Comparison of ENCODE assay signal across 17 cellular contexts in genomic region chr21:31667639-31668038, GRCh38. TPM values are rescaled to one million over a fixed set of nuclear protein-coding genes. Genes with fewer than 3 reads are reported as not detected.
DNase-seq lines count a peak whose midpoint lies in the region; ATAC-seq and TF ChIP-seq lines count a peak whose summit lies in the region.
"Had no signal": no experiment of that assay in that cellular context is flagged by ENCODE, and none has a peak within 500 bp of the region (broad histone marks: within the 10 kb centered on the region; RNA-seq: fewer than 3 reads in every experiment).

No MANE protein-coding gene starts in this region.

- CTCF ChIA-PET in activated CD4-positive, alpha-beta T cell treated with anti-CD3 and anti-CD28 coated beads, Interleukin-2, amount 10 ng/mL, durations not matched to agents 7 days and 5 days (lab: Charles Lee): interaction anchor here (1.4 kb wide), 1 partner anchor 471 kb away, joined by 3 read pairs; no protein-coding TSS in a partner anchor

- no peaks in the 10 kb centered on the region for H3K9me3 Mint-ChIP-seq in activated CD4-positive, alpha-beta T cell treated with anti-CD3 and anti-CD28 coated beads, Interleukin-2, amount 10 ng/mL, durations not matched to agents 7 days and 5 days
- H3K9me3 Mint-ChIP-seq in HFFc6 (no peaks in the 10 kb centered on the region), memory B cell (no peaks in the 10 kb centered on the region)
- H3K9me3 Mint-ChIP-seq in activated T-helper 17 cell treated with anti-CD3 and anti-CD28 coated beads, Interleukin-2, amount 50 U/mL, for 72 hours: no peaks in the 10 kb centered on the region

- peak overlapping the region; percentile 38 for H3K27ac Mint-ChIP-seq in activated CD4-positive, alpha-beta T cell treated with anti-CD3 and anti-CD28 coated beads, Interleukin-2, amount 10 ng/mL, durations not matched to agents 7 days and 5 days
- H3K27ac Mint-ChIP-seq in HFFc6 (peak overlapping the region; percentile 42; the same call in 1 of the 2 replicates), memory B cell (peak overlapping the region; percentile 24)
- H3K27ac Mint-ChIP-seq in activated T-helper 17 cell treated with anti-CD3 and anti-CD28 coated beads, Interleukin-2, amount 50 U/mL, for 72 hours: peak overlapping the region; percentile 12

- peaks cover 58% of the 10 kb centered on the region for H3K4me1 Mint-ChIP-seq in activated CD4-positive, alpha-beta T cell treated with anti-CD3 and anti-CD28 coated beads, Interleukin-2, amount 10 ng/mL, durations not matched to agents 7 days and 5 days
- H3K4me1 Mint-ChIP-seq in HFFc6 (ENCODE audit: low read depth): peaks cover 41% of the 10 kb centered on the region
- peaks cover 33% of the 10 kb centered on the region for H3K4me1 Mint-ChIP-seq in activated T-helper 17 cell treated with anti-CD3 and anti-CD28 coated beads, Interleukin-2, amount 50 U/mL, for 72 hours
- peaks cover 18% of the 10 kb centered on the region for H3K4me1 Mint-ChIP-seq in memory B cell

- no peak for TF ChIP-seq CTCF in HFFc6 (IDR thresholded peaks at IDR 0.05)

- peaks cover 63% of the 10 kb centered on the region for H3K36me3 Mint-ChIP-seq in activated CD4-positive, alpha-beta T cell treated with anti-CD3 and anti-CD28 coated beads, Interleukin-2, amount 10 ng/mL, durations not matched to agents 7 days and 5 days (ENCODE audit: low read depth)
- H3K36me3 Mint-ChIP-seq in HFFc6 (ENCODE audit: low read depth) (peaks cover 42% of the 10 kb centered on the region), memory B cell (peaks cover 20% of the 10 kb centered on the region)
- H3K36me3 Mint-ChIP-seq in activated T-helper 17 cell treated with anti-CD3 and anti-CD28 coated beads, Interleukin-2, amount 50 U/mL, for 72 hours (ENCODE audit: low read depth): peaks cover 99% of the 10 kb centered on the region

- H3K4me3 Mint-ChIP-seq in activated CD4-positive, alpha-beta T cell treated with anti-CD3 and anti-CD28 coated beads, Interleukin-2, amount 10 ng/mL, durations not matched to agents 7 days and 5 days: peak overlapping the region; percentile 14
- no peak overlapping the region for H3K4me3 Mint-ChIP-seq in HFFc6
- peak overlapping the region; percentile 49 for H3K4me3 Mint-ChIP-seq in activated T-helper 17 cell treated with anti-CD3 and anti-CD28 coated beads, Interleukin-2, amount 50 U/mL, for 72 hours
- no peak overlapping the region for H3K4me3 Mint-ChIP-seq in memory B cell

- ATAC-seq in activated T-helper 17 cell treated with anti-CD3 and anti-CD28 coated beads, Interleukin-2, amount 50 U/mL, for 72 hours (replicated peaks): no peak
- ATAC-seq in memory B cell (ENCODE audit: low read depth) (no peak), HG02870 (IDR thresholded peaks at IDR 0.05; ENCODE audit: unreplicated experiment) (no peak)

- no peak for DNase-seq in activated CD4-positive, alpha-beta T cell treated with anti-CD3 and anti-CD28 coated beads, Interleukin-2, amount 10 ng/mL, durations not matched to agents 7 days and 5 days
- DNase-seq in activated CD4-positive, alpha-beta T cell treated with anti-CD3 and anti-CD28 coated beads, Interleukin-2, amount 50 U/mL, for 1 hour: no peak
- DNase-seq in HFFc6 (no peak), memory B cell (ENCODE audit: low spot score in 2 of 2) (no peak), iPS-NIHi7 (ENCODE audit: extremely low spot score) (no peak), T-helper 1 cell (no peak)
- DNase-seq: C1 segment of cervical spinal cord, DMS153, islet precursor cell, NCI-H1105, NCI-H2171 treated with DMSO at 0.1 percent for 48 hours, NCI-H82, psoas muscle, spleen, transverse colon had no signal

- POLR2A ChIA-PET in activated CD4-positive, alpha-beta T cell treated with anti-CD3 and anti-CD28 coated beads, Interleukin-2, amount 10 ng/mL, durations not matched to agents 7 days and 5 days (lab: Charles Lee): no interaction called here

- H3K27me3 Mint-ChIP-seq in activated CD4-positive, alpha-beta T cell treated with anti-CD3 and anti-CD28 coated beads, Interleukin-2, amount 10 ng/mL, durations not matched to agents 7 days and 5 days: no peaks in the 10 kb centered on the region
- peaks cover 2% of the 10 kb centered on the region; the same call in 1 of the 2 replicates for H3K27me3 Mint-ChIP-seq in HFFc6 (ENCODE audit: insufficient read depth)
- no peaks in the 10 kb centered on the region for H3K27me3 Mint-ChIP-seq in activated T-helper 17 cell treated with anti-CD3 and anti-CD28 coated beads, Interleukin-2, amount 50 U/mL, for 72 hours
- H3K27me3 Mint-ChIP-seq in memory B cell: no peaks in the 10 kb centered on the region

RNA-seq across cellular contexts. Expression of gene SOD1, which starts 8.1 kb away (rescaled TPM):
- 100 to 1,000 TPM; 223 to 231 TPM for total RNA-seq in activated CD4-positive, alpha-beta T cell treated with anti-CD3 and anti-CD28 coated beads, Interleukin-2, amount 10 ng/mL, durations not matched to agents 7 days and 5 days
- total RNA-seq in HFFc6 (2021; fragmentation: NEBNext Ultra II Directional; extraction: Animal tissue kit (Norgen Biotek cat#: 25700)): 100 to 1,000 TPM; 236 to 290 (median 281) TPM
- 100 to 1,000 TPM; 148 to 244 TPM for total RNA-seq in activated T-helper 17 cell treated with anti-CD3 and anti-CD28 coated beads, Interleukin-2, amount 50 U/mL, for 72 hours

Comparison
In these comparisons a context has a peak if more than half of its experiments do, and no peak if none do; other contexts are left out.
1. H3K4me3 Mint-ChIP-seq: peak in activated CD4-positive, alpha-beta T cell treated with anti-CD3 and anti-CD28 coated beads, Interleukin-2, amount 10 ng/mL, durations not matched to agents 7 days and 5 days (single experiment) and activated T-helper 17 cell treated with anti-CD3 and anti-CD28 coated beads, Interleukin-2, amount 50 U/mL, for 72 hours (single experiment); none in HFFc6 (single experiment) and memory B cell (single experiment).
2. Peak in every context shown above with its lines, with median percentiles within 50 percentile points of each other: H3K27ac Mint-ChIP-seq.